18 cellular contexts compared by ENCODE assay signal in genomic region chr7:139987691-139988516, GRCh38.
DNase-seq lines count a peak whose midpoint lies in the region; ATAC-seq, FAIRE-seq and TF ChIP-seq lines count a peak whose summit lies in the region.
"Had no signal": no experiment of that assay in that cellular context is flagged by ENCODE, and none has a peak within 500 bp of the region (broad histone marks: within the 10 kb centered on the region; RNA-seq: fewer than 3 reads in every experiment).

No MANE protein-coding gene starts in this region.

- no peaks in the 10 kb centered on the region for H3K79me2 ChIP-seq in HepG2 (ENCODE audit: insufficient read depth, low read length)

- H3K4me3 ChIP-seq in HepG2 (replicated peaks in 1 of 3; ENCODE audit: insufficient read depth in 1 of 3, low read depth in 2 of 3, low read length in 3 of 3): no peak overlapping the region
- no peak overlapping the region for H3K4me3 ChIP-seq in right lobe of liver
- H3K4me3 ChIP-seq in astrocyte of the spinal cord (ENCODE audit: low read depth, low read length): no peak overlapping the region
- H3K4me3 ChIP-seq: SK-N-MC had no signal

- H3K27me3 ChIP-seq in HepG2 (ENCODE audit: control insufficient read depth in 1 of 2, insufficient read depth in 2 of 2, low read length in 2 of 2) (peaks cover 3 to 26% of the 10 kb centered on the region in 2 experiments), right lobe of liver (no peaks in the 10 kb centered on the region)

- TF ChIP-seq POLR2A in HepG2 (IDR thresholded peaks at IDR 0.05; ENCODE audit: insufficient read depth in 1 of 2, low read depth in 2 of 2, low read length in 2 of 2) (no peak), right lobe of liver (IDR thresholded peaks at IDR 0.05) (no peak)

- H3K4me1 ChIP-seq in HepG2 (ENCODE audit: insufficient read depth, low read length) (peaks cover 30% of the 10 kb centered on the region), right lobe of liver (no peaks in the 10 kb centered on the region)

- no peak overlapping the region for H2AFZ ChIP-seq in HepG2 (ENCODE audit: low read length)

- 78% methylated on average over 12 of the region's 13 CpGs for WGBS in HepG2 (ENCODE audit: low lambda C conversion rate)
- WGBS in right lobe of liver (ENCODE audit: insufficient coverage, low coverage, low lambda C conversion rate, missing lambda C conversion rate): 79% methylated on average over 9 of the region's 13 CpGs

- peaks cover 52% of the 10 kb centered on the region for H3K4me1 Mint-ChIP-seq in nephron progenitor cell
- peaks cover 1% of the 10 kb centered on the region for H3K4me1 Mint-ChIP-seq in activated CD4-positive, alpha-beta T cell treated with anti-CD3 and anti-CD28 coated beads, Interleukin-2, amount 10 ng/mL, durations not matched to agents 7 days and 5 days
- H3K4me1 Mint-ChIP-seq: CD4-positive, CD25-positive, alpha-beta regulatory T cell had no signal

- TF ChIP-seq EP300 in HepG2 (IDR thresholded peaks at IDR 0.05; ENCODE audit: low read depth in 2 of 2, low read length in 2 of 2): no peak
- no peak for TF ChIP-seq EP300 in HepG2 (CRISPR knock-in tag; IDR thresholded peaks at IDR 0.05; ENCODE audit: borderline replicate concordance)

- H3K36me3 Mint-ChIP-seq in nephron progenitor cell (ENCODE audit: low read depth): no peaks in the 10 kb centered on the region
- no peaks in the 10 kb centered on the region for H3K36me3 Mint-ChIP-seq in activated CD4-positive, alpha-beta T cell treated with anti-CD3 and anti-CD28 coated beads, Interleukin-2, amount 10 ng/mL, durations not matched to agents 7 days and 5 days (ENCODE audit: low read depth)
- H3K36me3 Mint-ChIP-seq: CD4-positive, CD25-positive, alpha-beta regulatory T cell had no signal

- TF ChIP-seq RAD21 in HepG2 (CRISPR knock-in tag; IDR thresholded peaks at IDR 0.05): no peak

- no TSS peak for BruUV-seq in HepG2 (replicated peaks; lab: Mats Ljungman, UMichigan)

- H3K27ac ChIP-seq in HepG2 (ENCODE audit: extremely low read length, insufficient read depth, low read length) (no peak overlapping the region), right lobe of liver (no peak overlapping the region)
- H3K27ac ChIP-seq: SK-N-MC had no signal

- DNase-seq in HepG2 (ENCODE audit: low spot score) (no peak), right lobe of liver (no peak), astrocyte of the spinal cord (ENCODE audit: low read depth, low spot score) (peak; percentile 22), nephron progenitor cell (no peak), T-helper 2 cell (no peak), NCI-H2107 (lab: John Stamatoyannopoulos, UW) (no peak)
- no peak for DNase-seq in activated CD4-positive, alpha-beta T cell treated with anti-CD3 and anti-CD28 coated beads, Interleukin-2, amount 10 ng/mL, durations not matched to agents 7 days and 5 days
- DNase-seq: CD4-positive, CD25-positive, alpha-beta regulatory T cell; H7; IMR-90; NCI-H1436 treated with DMSO at 0.1 percent for 48 hours; NCI-H2081; NCI-H2227 treated with DMSO at 0.1 percent for 48 hours; NCI-H69; NK-92 treated with Interleukin-12 subunit alpha and Interleukin-12 subunit beta, amount 100 ng/mL, for 24 hours had no signal

- intact Hi-C loops in HepG2 (cut with micrococcal nuclease; ENCODE audit: unreplicated experiment) (no loop called here), right lobe of liver (cut with DNase I) (no loop called here)

- peaks cover 14% of the 10 kb centered on the region for H3K27me3 Mint-ChIP-seq in nephron progenitor cell (ENCODE audit: low read depth, poor library complexity)
- no peaks in the 10 kb centered on the region for H3K27me3 Mint-ChIP-seq in activated CD4-positive, alpha-beta T cell treated with anti-CD3 and anti-CD28 coated beads, Interleukin-2, amount 10 ng/mL, durations not matched to agents 7 days and 5 days

- no peak overlapping the region for H3K27ac Mint-ChIP-seq in nephron progenitor cell
- H3K27ac Mint-ChIP-seq in activated CD4-positive, alpha-beta T cell treated with anti-CD3 and anti-CD28 coated beads, Interleukin-2, amount 10 ng/mL, durations not matched to agents 7 days and 5 days: no peak overlapping the region

- H4K20me1 ChIP-seq in HepG2 (ENCODE audit: insufficient read depth, low read length): no peaks in the 10 kb centered on the region

- TF ChIP-seq CTCF in HepG2 (CRISPR knock-in tag; IDR thresholded peaks at IDR 0.05) (no peak), right lobe of liver (IDR thresholded peaks at IDR 0.05) (no peak), astrocyte of the spinal cord (IDR thresholded peaks at IDR 0.05; ENCODE audit: low read depth, low read length) (peak; percentile 17), nephron progenitor cell (IDR thresholded peaks at IDR 0.05) (peak; percentile 14)

- no peaks in the 10 kb centered on the region for H3K9me3 Mint-ChIP-seq in nephron progenitor cell
- no peaks in the 10 kb centered on the region for H3K9me3 Mint-ChIP-seq in activated CD4-positive, alpha-beta T cell treated with anti-CD3 and anti-CD28 coated beads, Interleukin-2, amount 10 ng/mL, durations not matched to agents 7 days and 5 days

- FAIRE-seq in HepG2 (lab: Jason Lieb, UNC): no peak
- FAIRE-seq: A204.1 had no signal

- H3K4me2 ChIP-seq in HepG2 (ENCODE audit: low read depth, low read length): no peak overlapping the region

- H3K9me3 ChIP-seq in HepG2 (ENCODE audit: low read length) (no peaks in the 10 kb centered on the region), right lobe of liver (no peaks in the 10 kb centered on the region)

- CTCF ChIA-PET in HepG2 (lab: Yijun Ruan, JAX; ENCODE audit: low intra/inter-chr PET ratio, low total read pairs): no interaction called here
- CTCF ChIA-PET in activated CD4-positive, alpha-beta T cell treated with anti-CD3 and anti-CD28 coated beads, Interleukin-2, amount 10 ng/mL, durations not matched to agents 7 days and 5 days (lab: Charles Lee): interaction anchor here (0.6 to 1.6 kb wide), 7 partner anchors 14 to 553 kb away, joined by 3 to 5 read pairs (median 3); no protein-coding TSS in a partner anchor

- in situ Hi-C loops in HepG2 (cut with HindIII; ENCODE audit: extremely low pct_ligation_motif_present, low pct_unique_long_range_greater_than_20kb) (no loop called here), astrocyte of the spinal cord (cut with HindIII; ENCODE audit: low sequenced_read_pairs) (no loop called here)

- POLR2A ChIA-PET in HepG2 (lab: Yijun Ruan, JAX): interaction anchor here (0.9 to 1.5 kb wide), 2 partner anchors 11 to 15 kb away, joined by 3 read pairs; no protein-coding TSS in a partner anchor
- POLR2A ChIA-PET in activated CD4-positive, alpha-beta T cell treated with anti-CD3 and anti-CD28 coated beads, Interleukin-2, amount 10 ng/mL, durations not matched to agents 7 days and 5 days (lab: Charles Lee): no interaction called here

- peak overlapping the region; percentile 16 for H3K4me3 Mint-ChIP-seq in nephron progenitor cell
- H3K4me3 Mint-ChIP-seq in activated CD4-positive, alpha-beta T cell treated with anti-CD3 and anti-CD28 coated beads, Interleukin-2, amount 10 ng/mL, durations not matched to agents 7 days and 5 days: no peak overlapping the region
- H3K4me3 Mint-ChIP-seq: CD4-positive, CD25-positive, alpha-beta regulatory T cell had no signal

- ATAC-seq in HepG2 (no peak), right lobe of liver (no peak), GM21529 (IDR thresholded peaks at IDR 0.05; ENCODE audit: unreplicated experiment) (no peak)

- H3K9ac ChIP-seq in HepG2 (ENCODE audit: insufficient read depth, low read depth, low read length): no peak overlapping the region

- no peaks in the 10 kb centered on the region for H3K36me3 ChIP-seq in HepG2 (replicated peaks in 1 of 2; ENCODE audit: control insufficient read depth in 1 of 2, insufficient read depth in 2 of 2, low read length in 2 of 2)
- H3K36me3 ChIP-seq in right lobe of liver: no peaks in the 10 kb centered on the region

TF ChIP-seq in HepG2, 621 proteins besides CTCF, POLR2A, EP300 and RAD21 (continues in another document):
- TF ChIP-seq, protein P1, sequence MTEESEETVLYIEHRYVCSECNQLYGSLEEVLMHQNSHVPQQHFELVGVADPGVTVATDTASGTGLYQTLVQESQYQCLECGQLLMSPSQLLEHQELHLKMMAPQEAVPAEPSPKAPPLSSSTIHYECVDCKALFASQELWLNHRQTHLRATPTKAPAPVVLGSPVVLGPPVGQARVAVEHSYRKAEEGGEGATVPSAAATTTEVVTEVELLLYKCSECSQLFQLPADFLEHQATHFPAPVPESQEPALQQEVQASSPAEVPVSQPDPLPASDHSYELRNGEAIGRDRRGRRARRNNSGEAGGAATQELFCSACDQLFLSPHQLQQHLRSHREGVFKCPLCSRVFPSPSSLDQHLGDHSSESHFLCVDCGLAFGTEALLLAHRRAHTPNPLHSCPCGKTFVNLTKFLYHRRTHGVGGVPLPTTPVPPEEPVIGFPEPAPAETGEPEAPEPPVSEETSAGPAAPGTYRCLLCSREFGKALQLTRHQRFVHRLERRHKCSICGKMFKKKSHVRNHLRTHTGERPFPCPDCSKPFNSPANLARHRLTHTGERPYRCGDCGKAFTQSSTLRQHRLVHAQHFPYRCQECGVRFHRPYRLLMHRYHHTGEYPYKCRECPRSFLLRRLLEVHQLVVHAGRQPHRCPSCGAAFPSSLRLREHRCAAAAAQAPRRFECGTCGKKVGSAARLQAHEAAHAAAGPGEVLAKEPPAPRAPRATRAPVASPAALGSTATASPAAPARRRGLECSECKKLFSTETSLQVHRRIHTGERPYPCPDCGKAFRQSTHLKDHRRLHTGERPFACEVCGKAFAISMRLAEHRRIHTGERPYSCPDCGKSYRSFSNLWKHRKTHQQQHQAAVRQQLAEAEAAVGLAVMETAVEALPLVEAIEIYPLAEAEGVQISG (CRISPR knock-in tag; IDR thresholded peaks at IDR 0.05): peak; percentile 57
- no peak for TF ChIP-seq FOXO4 (CRISPR knock-in tag; conservative IDR thresholded peaks at IDR 0.05)

Comparison
In these comparisons a context has a peak if more than half of its experiments do, and no peak if none do; other contexts are left out.
1. CTCF ChIP-seq: peak in astrocyte of the spinal cord (single experiment) and nephron progenitor cell (single experiment); none in HepG2 (single experiment) and right lobe of liver (0 of 4).